In the genomic region with DNA sequence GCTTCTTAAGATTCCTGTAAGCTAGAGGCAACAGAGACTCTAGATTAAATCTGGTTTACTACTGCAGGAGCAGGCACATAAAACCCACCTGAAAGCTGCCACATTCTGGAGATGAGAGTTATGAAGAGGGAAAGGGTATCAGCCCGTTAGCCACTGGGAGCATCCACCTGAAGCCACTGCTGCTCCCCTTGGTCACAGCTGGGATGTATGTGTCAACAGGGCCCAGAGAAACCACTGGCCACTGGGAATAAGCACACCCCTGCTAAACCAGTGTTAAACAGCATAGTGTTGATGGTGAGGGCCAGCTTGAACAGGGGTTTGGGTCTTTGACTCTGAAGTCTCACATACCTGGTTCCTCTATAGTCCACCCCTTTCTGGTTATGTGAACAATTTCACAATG, we compare ENCODE assay signal across 31 cellular contexts. TPM values are rescaled to one million over a fixed set of nuclear protein-coding genes. Genes with fewer than 3 reads are reported as not detected.
"Had no signal": no experiment of that assay in that cellular context is flagged by ENCODE, and none has a peak within 500 bp of the region (broad histone marks: within the 10 kb centered on the region; RNA-seq: fewer than 3 reads in every experiment).

No MANE protein-coding gene starts in this region.

- H3K36me3 ChIP-seq: adrenal gland, breast epithelium, Peyer's patch, SJSA1 had no signal

- H3K9ac ChIP-seq: SK-N-SH had no signal

- H3K4me3 ChIP-seq: adrenal gland, body of pancreas, breast epithelium, Peyer's patch, SJSA1 had no signal

- DNase-seq: activated CD4-positive, alpha-beta T cell treated with anti-CD3 and anti-CD28 coated beads for 36 hours; activated CD4-positive, alpha-beta T cell treated with anti-CD3 and anti-CD28 coated beads, Interleukin-2, amount 10 ng/mL, durations not matched to agents 7 days and 5 days; activated CD4-positive, alpha-beta T cell treated with anti-CD3 and anti-CD28 coated beads, Interleukin-2, amount 50 U/mL, for 48 hours; activated gamma-delta T cell treated with Interleukin-2 at 50 U/mL for 16 hours; activated naive CD4-positive, alpha-beta T cell treated with anti-CD3 and anti-CD28 coated beads for 36 hours; activated T-cell treated with anti-CD3 and anti-CD28 coated beads for 4 hours; activated T-cell treated with anti-CD3 and anti-CD28 coated beads, Interleukin-2, amount 50 U/mL, for 4 hours; adrenal gland; body of pancreas; caudate nucleus; Karpas-422; KBM-7; NCI-H1105; NCI-H1436; NCI-H1694; NCI-H1930; NCI-H2081 treated with DMSO at 0.1 percent for 48 hours; NCI-H345; NCI-H524 treated with DMSO at 0.1 percent for 48 hours; Peyer's patch; RPMI8226; SHP77 treated with DMSO at 0.1 percent for 48 hours; SK-N-SH had no signal

- H3K9me3 Mint-ChIP-seq: activated CD4-positive, alpha-beta T cell treated with anti-CD3 and anti-CD28 coated beads, Interleukin-2, amount 10 ng/mL, durations not matched to agents 7 days and 5 days; activated naive CD4-positive, alpha-beta T cell treated with anti-CD3 and anti-CD28 coated beads for 36 hours; activated naive CD4-positive, alpha-beta T cell treated with anti-CD3 and anti-CD28 coated beads, Interleukin-2, amount 50 U/mL, for 72 hours; activated T-cell treated with anti-CD3 and anti-CD28 coated beads, Interleukin-2, amount 50 U/mL, for 4 hours; activated T-helper 1 cell treated with anti-CD3 and anti-CD28 coated beads, Interleukin-12 subunit alpha, Interleukin-12 subunit beta, Interleukin-2, Interleukin-4 antibody, amounts not matched to agents 30 ng/mL and 10 ng/mL and 1 ng/mL, durations not matched to agents 14 hours and 24 hours and 36 hours; T-helper 1 cell treated with Interleukin-12 subunit alpha and Interleukin-12 subunit beta and Interleukin-4 antibody, amounts not matched to agents 30 μg/mL and 1 μg/mL, for 36 hours; T-helper 2 cell treated with Interferon-gamma antibody and Interleukin-4, amounts not matched to agents 5 μg/mL and 100 μg/mL, for 36 hours; WTC11 had no signal

- H3K36me3 Mint-ChIP-seq: activated naive CD4-positive, alpha-beta T cell treated with anti-CD3 and anti-CD28 coated beads, Interleukin-2, amount 50 U/mL, for 72 hours; WTC11 had no signal

- H3K4me3 Mint-ChIP-seq: activated CD4-positive, alpha-beta T cell treated with anti-CD3 and anti-CD28 coated beads for 36 hours; activated CD4-positive, alpha-beta T cell treated with anti-CD3 and anti-CD28 coated beads, Interleukin-2, amount 10 ng/mL, durations not matched to agents 7 days and 5 days; activated naive CD4-positive, alpha-beta T cell treated with anti-CD3 and anti-CD28 coated beads for 36 hours; activated T-cell treated with anti-CD3 and anti-CD28 coated beads, Interleukin-2, amount 50 U/mL, for 4 hours; activated T-helper 1 cell treated with anti-CD3 and anti-CD28 coated beads, Interleukin-12 subunit alpha, Interleukin-12 subunit beta, Interleukin-2, Interleukin-4 antibody, amounts not matched to agents 30 ng/mL and 10 ng/mL and 1 ng/mL, durations not matched to agents 14 hours and 24 hours and 36 hours; T-helper 1 cell treated with Interleukin-12 subunit alpha and Interleukin-12 subunit beta and Interleukin-4 antibody, amounts not matched to agents 30 μg/mL and 1 μg/mL, for 36 hours; T-helper 2 cell treated with Interferon-gamma antibody and Interleukin-4, amounts not matched to agents 5 μg/mL and 100 μg/mL, for 36 hours; WTC11 had no signal

- H3K27me3 ChIP-seq: adrenal gland, body of pancreas, breast epithelium, Peyer's patch, SJSA1 had no signal

- H3K27ac Mint-ChIP-seq: activated CD4-positive, alpha-beta T cell treated with anti-CD3 and anti-CD28 coated beads for 36 hours; activated CD4-positive, alpha-beta T cell treated with anti-CD3 and anti-CD28 coated beads, Interleukin-2, amount 10 ng/mL, durations not matched to agents 7 days and 5 days; activated naive CD4-positive, alpha-beta T cell treated with anti-CD3 and anti-CD28 coated beads for 36 hours; activated naive CD4-positive, alpha-beta T cell treated with anti-CD3 and anti-CD28 coated beads, Interleukin-2, amount 50 U/mL, for 72 hours; activated T-helper 1 cell treated with anti-CD3 and anti-CD28 coated beads, Interleukin-12 subunit alpha, Interleukin-12 subunit beta, Interleukin-2, Interleukin-4 antibody, amounts not matched to agents 30 ng/mL and 10 ng/mL and 1 ng/mL, durations not matched to agents 14 hours and 24 hours and 36 hours; T-helper 1 cell treated with Interleukin-12 subunit alpha and Interleukin-12 subunit beta and Interleukin-4 antibody, amounts not matched to agents 30 μg/mL and 1 μg/mL, for 36 hours; T-helper 2 cell treated with Interferon-gamma antibody and Interleukin-4, amounts not matched to agents 5 μg/mL and 100 μg/mL, for 36 hours; WTC11 had no signal

- H3K27ac ChIP-seq: adrenal gland, body of pancreas, breast epithelium, Peyer's patch, SJSA1 had no signal

- H3K9me3 ChIP-seq: adrenal gland, body of pancreas, breast epithelium, Peyer's patch, SJSA1, SK-N-SH had no signal

- H3K4me1 ChIP-seq: adrenal gland, body of pancreas, breast epithelium, Peyer's patch, SJSA1 had no signal

- H3K4me1 Mint-ChIP-seq: activated CD4-positive, alpha-beta T cell treated with anti-CD3 and anti-CD28 coated beads for 36 hours; activated CD4-positive, alpha-beta T cell treated with anti-CD3 and anti-CD28 coated beads, Interleukin-2, amount 10 ng/mL, durations not matched to agents 7 days and 5 days had no signal

- H3K4me2 ChIP-seq: SK-N-SH had no signal

RNA-seq across cellular contexts. Expression of gene SLCO2A1, which starts 10.9 kb away (rescaled TPM):
- total RNA-seq: activated CD4-positive, alpha-beta T cell treated with anti-CD3 and anti-CD28 coated beads for 36 hours; activated CD4-positive, alpha-beta T cell treated with anti-CD3 and anti-CD28 coated beads, Interleukin-2, amount 10 ng/mL, durations not matched to agents 7 days and 5 days; activated naive CD4-positive, alpha-beta T cell treated with anti-CD3 and anti-CD28 coated beads for 36 hours; activated naive CD4-positive, alpha-beta T cell treated with anti-CD3 and anti-CD28 coated beads, Interleukin-2, amount 50 U/mL, for 72 hours; activated T-helper 1 cell treated with anti-CD3 and anti-CD28 coated beads, Interleukin-12 subunit alpha, Interleukin-12 subunit beta, Interleukin-2, Interleukin-4 antibody, amounts not matched to agents 30 ng/mL and 10 ng/mL and 1 ng/mL, durations not matched to agents 14 hours and 24 hours and 36 hours; NCI-H460 had no signal
